18 cellular contexts compared by ENCODE assay signal in genomic region chr2:230457793-230458192, GRCh38. TPM values are rescaled to one million over a fixed set of nuclear protein-coding genes. Genes with fewer than 3 reads are reported as not detected.
DNase-seq lines count a peak whose midpoint lies in the region; ATAC-seq and TF ChIP-seq lines count a peak whose summit lies in the region.
"Had no signal": no experiment of that assay in that cellular context is flagged by ENCODE, and none has a peak within 500 bp of the region (broad histone marks: within the 10 kb centered on the region; RNA-seq: fewer than 3 reads in every experiment).

No MANE protein-coding gene starts in this region.

- peak overlapping the region in 5 of 7 donors; percentile 4 to 85 (median 77) for H3K27ac Mint-ChIP-seq in CD4-positive, alpha-beta memory T cell
- H3K27ac Mint-ChIP-seq in activated naive CD8-positive, alpha-beta T cell, result peak overlapping the region; percentile 69
- no peak overlapping the region for H3K27ac Mint-ChIP-seq in type B pancreatic cell
- H3K27ac Mint-ChIP-seq: nephron had no signal

- H3K27me3 Mint-ChIP-seq in CD4-positive, alpha-beta memory T cell, result no peaks in the 10 kb centered on the region
- no peaks in the 10 kb centered on the region for H3K27me3 Mint-ChIP-seq in activated naive CD8-positive, alpha-beta T cell
- H3K27me3 Mint-ChIP-seq in type B pancreatic cell, result no peaks in the 10 kb centered on the region

- H3K4me1 ChIP-seq in CD4-positive, alpha-beta memory T cell (ENCODE audit: insufficient read depth, low read length), result peaks cover 36% of the 10 kb centered on the region
- H3K4me1 ChIP-seq in HUES64 (ENCODE audit: insufficient read depth, low read length), result peaks cover 13% of the 10 kb centered on the region; the same call in 1 of the 2 replicates
- H3K4me1 ChIP-seq in neutrophil (ENCODE audit: control insufficient read depth in 1 of 2, insufficient read depth in 1 of 2, low read depth in 1 of 2, low read length in 1 of 2), result peaks cover 57 to 58% of the 10 kb centered on the region in 2 experiments
- H3K4me1 ChIP-seq: esophagus muscularis mucosa, prostate gland had no signal

- CTCF ChIA-PET in CD4-positive, alpha-beta memory T cell (lab: Charles Lee; ENCODE audit: partially characterized antibody), result interaction anchor here (1.7 kb wide), 1 partner anchor 391 kb away, joined by 5 read pairs; no protein-coding TSS in a partner anchor

- H3K9me3 Mint-ChIP-seq in CD4-positive, alpha-beta memory T cell, result peaks cover 0 to 17% (median 8%) of the 10 kb centered on the region in 8 donors
- H3K9me3 Mint-ChIP-seq in activated naive CD8-positive, alpha-beta T cell (ENCODE audit: low read depth), result peaks cover 23% of the 10 kb centered on the region
- peaks cover 7% of the 10 kb centered on the region for H3K9me3 Mint-ChIP-seq in type B pancreatic cell

- no peak overlapping the region for H3K9ac ChIP-seq in HUES64 (ENCODE audit: low read depth, low read length)
- H3K9ac ChIP-seq: SK-N-SH had no signal

- H3K4me3 Mint-ChIP-seq in CD4-positive, alpha-beta memory T cell, result peak overlapping the region in 4 of 8 donors; percentile 9 to 64 (median 42)
- no peak overlapping the region for H3K4me3 Mint-ChIP-seq in activated naive CD8-positive, alpha-beta T cell
- H3K4me3 Mint-ChIP-seq in type B pancreatic cell, result no peak overlapping the region
- H3K4me3 Mint-ChIP-seq: nephron had no signal

- intact Hi-C loops in CD4-positive, alpha-beta memory T cell (cut with micrococcal nuclease), result loop anchor here (5.0 kb wide), 1 partner anchor 40 kb away; the partner anchor contains the start of gene SP100

- H3K27me3 ChIP-seq in CD4-positive, alpha-beta memory T cell (ENCODE audit: insufficient read depth, low read length), result no peaks in the 10 kb centered on the region
- no peaks in the 10 kb centered on the region for H3K27me3 ChIP-seq in HUES64 (ENCODE audit: insufficient read depth, low read length)
- no peaks in the 10 kb centered on the region for H3K27me3 ChIP-seq in neutrophil
- H3K27me3 ChIP-seq: cardiac muscle cell, esophagus muscularis mucosa had no signal

- H3K4me1 Mint-ChIP-seq in CD4-positive, alpha-beta memory T cell, result peaks cover 49 to 70% (median 63%) of the 10 kb centered on the region in 4 donors
- peaks cover 71% of the 10 kb centered on the region for H3K4me1 Mint-ChIP-seq in activated naive CD8-positive, alpha-beta T cell (ENCODE audit: low read depth)
- H3K4me1 Mint-ChIP-seq in type B pancreatic cell (ENCODE audit: unreplicated experiment), result no peaks in the 10 kb centered on the region
- H3K4me1 Mint-ChIP-seq: nephron had no signal

- TF ChIP-seq CTCF in neutrophil (IDR thresholded peaks at IDR 0.05), result no peak
- TF ChIP-seq CTCF in type B pancreatic cell (conservative IDR thresholded peaks at IDR 0.05), result no peak

- ATAC-seq in GM21515 (IDR thresholded peaks at IDR 0.05; ENCODE audit: unreplicated experiment), result no peak
- ATAC-seq: HCT116 had no signal

- H3K9me3 ChIP-seq in CD4-positive, alpha-beta memory T cell (ENCODE audit: control insufficient read depth in 1 of 2, low read length in 2 of 2), result no peaks in the 10 kb centered on the region
- no peaks in the 10 kb centered on the region for H3K9me3 ChIP-seq in HUES64 (ENCODE audit: insufficient read depth, low read depth, low read length)
- H3K9me3 ChIP-seq in neutrophil, result no peaks in the 10 kb centered on the region
- H3K9me3 ChIP-seq: esophagus muscularis mucosa, prostate gland had no signal

- H3K36me3 ChIP-seq in CD4-positive, alpha-beta memory T cell (ENCODE audit: insufficient read depth, low read length), result peaks cover 51% of the 10 kb centered on the region
- H3K36me3 ChIP-seq in HUES64 (ENCODE audit: insufficient read depth, low read length) (no peaks in the 10 kb centered on the region), neutrophil (peaks cover 25% of the 10 kb centered on the region)
- H3K36me3 ChIP-seq: cardiac muscle cell had no signal

- peaks cover 89 to 94% of the 10 kb centered on the region in 2 donors for H3K36me3 Mint-ChIP-seq in CD4-positive, alpha-beta memory T cell
- H3K36me3 Mint-ChIP-seq in activated naive CD8-positive, alpha-beta T cell, result peaks cover 65% of the 10 kb centered on the region
- peaks cover 3% of the 10 kb centered on the region for H3K36me3 Mint-ChIP-seq in type B pancreatic cell

- DNase-seq in CD4-positive, alpha-beta memory T cell, result no peak
- no peak for DNase-seq in T1000 (lab: John Stamatoyannopoulos, UW)
- no peak for DNase-seq in type B pancreatic cell (ENCODE audit: extremely low spot score, unreplicated experiment)
- DNase-seq: mammary epithelial cell; NCI-H1417; NCI-H2171; SK-N-SH; stimulated activated CD4-positive, alpha-beta T cell treated with anti-CD3 and anti-CD28 coated beads, Interleukin-4, amount 100 ng/mL, for 24 hours had no signal

- POLR2A ChIA-PET in CD4-positive, alpha-beta memory T cell (lab: Charles Lee; ENCODE audit: partially characterized antibody), result no interaction called here

- H3K4me3 ChIP-seq in CD4-positive, alpha-beta memory T cell (ENCODE audit: low read length in 2 of 2), result no peak overlapping the region
- H3K4me3 ChIP-seq in HUES64 (ENCODE audit: low read length), result no peak overlapping the region
- peak overlapping the region; percentile 36 to 57 for H3K4me3 ChIP-seq in neutrophil (ENCODE audit: low read depth in 1 of 2, low read length in 1 of 2)
- H3K4me3 ChIP-seq: cardiac muscle cell, esophagus muscularis mucosa, prostate gland, skin epidermis had no signal

- H3K27ac ChIP-seq in CD4-positive, alpha-beta memory T cell (ENCODE audit: low read depth, low read length), result no peak overlapping the region
- H3K27ac ChIP-seq in HUES64 (ENCODE audit: low read depth, low read length) (peak overlapping the region; percentile 49; the same call in 1 of the 2 replicates), neutrophil (peak overlapping the region; percentile 94)
- H3K27ac ChIP-seq: cardiac muscle cell, esophagus muscularis mucosa, prostate gland had no signal

RNA-seq across cellular contexts. Expression of gene SP100, which starts 41.8 kb away (rescaled TPM):
- 100 to 1,000 TPM; 210 to 226 TPM for total RNA-seq in CD4-positive, alpha-beta memory T cell
- polyA plus RNA-seq in CD4-positive, alpha-beta memory T cell, result 100 to 1,000 TPM; 101 to 222 TPM
- 0.50 TPM for polyA plus RNA-seq in HUES64 (2013, experiment 1 of 2)
- 0.63 TPM for polyA plus RNA-seq in HUES64 (2013, experiment 2 of 2)
- total RNA-seq in type B pancreatic cell (ENCODE audit: low replicate concordance), result 21.7 and 41.8 TPM in 2 replicates
- total RNA-seq: cardiac muscle cell had no signal

Comparison
In these comparisons a context has a peak if more than half of its experiments do, and no peak if none do; other contexts are left out.
1. H3K4me3 ChIP-seq: peak in neutrophil (2 of 2); none in CD4-positive, alpha-beta memory T cell (0 of 2) and HUES64 (single experiment).